Comparison of ENCODE assay signal across 1 cellular context in genomic region chr7:5432691-5433090, GRCh38.
TF ChIP-seq lines count a peak whose summit lies in the region.

No MANE protein-coding gene starts in this region.

TF ChIP-seq in WTC11, 78 proteins besides CTCF, POLR2A, EP300 and RAD21 (continued from another document):
- no peak for TF ChIP-seq ZNF281 (CRISPR knock-in tag; IDR thresholded peaks at IDR 0.05)
